ENCODE assay signal across 8 cellular contexts in genomic region chr11:111565111-111565720, GRCh38. TPM values are rescaled to one million over a fixed set of nuclear protein-coding genes. Genes with fewer than 3 reads are reported as not detected.
A peak's percentile ranks its signal among the peaks of the same experiment; 100 is the strongest.
DNase-seq lines count a peak whose midpoint lies in the region; ATAC-seq, FAIRE-seq and TF ChIP-seq lines count a peak whose summit lies in the region.

No MANE protein-coding gene starts in this region.

- H3K4me3 Mint-ChIP-seq in activated B cell treated with CpG ODN at 0.5 μM for 24 hours, result no peak overlapping the region

- intact Hi-C loops in activated B cell treated with CpG ODN at 0.5 μM for 24 hours (cut with micrococcal nuclease) (loop anchor here (1.0 kb wide), 3 partner anchors 21 to 276 kb away; no protein-coding TSS in a partner anchor), kidney (cut with DNase I) (no loop called here)

- DNase-seq in A549 (ENCODE audit: low read depth in 1 of 2, low spot score in 1 of 2), result peak; percentile 43 to 51
- peak; percentile 43 for DNase-seq in NCI-H226
- DNase-seq in activated B cell treated with CpG ODN at 0.5 μM for 24 hours, result no peak
- DNase-seq in cardiac fibroblast (ENCODE audit: low read depth in 2 of 2), result peak; percentile 84 to 86
- DNase-seq in kidney, result no peak
- peak; percentile 45 to 47 for DNase-seq in stimulated activated CD4-positive, alpha-beta T cell treated with anti-CD3 and anti-CD28 coated beads, Interleukin-4, amount 100 ng/mL, for 48 hours (ENCODE audit: low read depth in 2 of 2)

- no peaks in the 10 kb centered on the region for H3K36me3 ChIP-seq in kidney (ENCODE audit: control insufficient read depth in 1 of 2, insufficient read depth in 2 of 2, low read length in 2 of 2)

- no peaks in the 10 kb centered on the region for H3K4me1 Mint-ChIP-seq in activated B cell treated with CpG ODN at 0.5 μM for 24 hours

- H3K9me3 Mint-ChIP-seq in activated B cell treated with CpG ODN at 0.5 μM for 24 hours, result no peaks in the 10 kb centered on the region

- 56% methylated on average over 4 of the region's 4 CpGs for WGBS in A549 (ENCODE audit: missing lambda C conversion rate)

- no peak for TF ChIP-seq EP300 in A549 (IDR thresholded peaks at IDR 0.05)

- FAIRE-seq in A549 (lab: Jason Lieb, UNC), result no peak
- peak; percentile 98 for FAIRE-seq in kidney (lab: Jason Lieb, UNC)

- no peak overlapping the region for H3K27ac Mint-ChIP-seq in activated B cell treated with CpG ODN at 0.5 μM for 24 hours

- no peaks in the 10 kb centered on the region for H3K9me3 ChIP-seq in A549
- no peaks in the 10 kb centered on the region for H3K9me3 ChIP-seq in kidney (ENCODE audit: control insufficient read depth in 1 of 2, low read length in 2 of 2)

- CTCF ChIA-PET in A549 (lab: Yijun Ruan, JAX), result interaction anchor here (1.1 to 1.5 kb wide), 4 partner anchors 24 to 258 kb away, joined by 3 to 5 read pairs (median 3); no protein-coding TSS in a partner anchor
- CTCF ChIA-PET in activated B cell treated with CpG ODN at 0.5 μM for 24 hours (lab: Charles Lee), result interaction anchor here (1.1 to 4.5 kb wide), 5 partner anchors 212 to 277 kb away, joined by 3 to 35 read pairs (median 11); no protein-coding TSS in a partner anchor

- POLR2A ChIA-PET in A549 (lab: Yijun Ruan, JAX), result no interaction called here
- POLR2A ChIA-PET in activated B cell treated with CpG ODN at 0.5 μM for 24 hours (lab: Charles Lee), result no interaction called here

- peaks cover 2% of the 10 kb centered on the region for H3K27me3 Mint-ChIP-seq in activated B cell treated with CpG ODN at 0.5 μM for 24 hours

- no peaks in the 10 kb centered on the region for H3K36me3 Mint-ChIP-seq in activated B cell treated with CpG ODN at 0.5 μM for 24 hours (ENCODE audit: low read depth)

- no peak overlapping the region for H3K4me3 ChIP-seq in A549
- no peak overlapping the region for H3K4me3 ChIP-seq in cardiac fibroblast (replicated peaks in 1 of 2; ENCODE audit: low read depth in 2 of 2, low read length in 2 of 2)
- H3K4me3 ChIP-seq in kidney (ENCODE audit: low read length in 2 of 2), result no peak overlapping the region

- no peak overlapping the region for H3K9ac ChIP-seq in kidney (ENCODE audit: low read length in 2 of 2)

- no peak for TF ChIP-seq POLR2A in A549 (IDR thresholded peaks at IDR 0.05; ENCODE audit: low read length)

- peak; percentile 71 to 78 for TF ChIP-seq RAD21 in A549 (conservative IDR thresholded peaks at IDR 0.05 in 1 of 2, IDR thresholded peaks at IDR 0.05 in 1 of 2)

- TF ChIP-seq CTCF in A549 (IDR thresholded peaks at IDR 0.05) (peak; percentile 80), activated B cell treated with CpG ODN at 0.5 μM for 24 hours (IDR thresholded peaks at IDR 0.05) (peak; percentile 40), cardiac fibroblast (IDR thresholded peaks at IDR 0.05; ENCODE audit: low read depth, low read length) (peak; percentile 84), kidney (IDR thresholded peaks at IDR 0.05; ENCODE audit: borderline replicate concordance, extremely low read depth, insufficient read depth) (peak; percentile 93)

- ATAC-seq in A549 (peak in 1 of 2 experiments; percentile 54; a peak in 3 of 6 replicates), GM18511 (IDR thresholded peaks at IDR 0.05; ENCODE audit: unreplicated experiment) (peak; percentile 49), activated B cell treated with CpG ODN at 0.5 μM for 24 hours (ENCODE audit: low read depth) (peak; percentile 28), GM18858 (IDR thresholded peaks at IDR 0.05; ENCODE audit: unreplicated experiment) (no peak)

- H3K27ac ChIP-seq in A549 (peak overlapping the region; percentile 57 to 87; a peak in 5 of 6 replicates), kidney (ENCODE audit: low read depth in 2 of 2, low read length in 2 of 2) (no peak overlapping the region)

- H3K4me1 ChIP-seq in A549 (peaks cover 25% of the 10 kb centered on the region), kidney (ENCODE audit: control insufficient read depth in 1 of 2, insufficient read depth in 1 of 2, low read depth in 1 of 2, low read length in 2 of 2) (peaks cover 0 to 2% of the 10 kb centered on the region in 2 donors)

- H3K4me2 ChIP-seq in A549, result no peak overlapping the region

TF ChIP-seq in A549, 52 proteins besides CTCF, POLR2A, EP300 and RAD21 (continues in another document):
- TF ChIP-seq EHMT2 (IDR thresholded peaks at IDR 0.05; ENCODE audit: low read depth), result no peak
- no peak for TF ChIP-seq REST (IDR thresholded peaks at IDR 0.05)
- no peak for TF ChIP-seq POLR2AphosphoS2 (conservative IDR thresholded peaks at IDR 0.05; ENCODE audit: low read length)
- TF ChIP-seq SMC3 (IDR thresholded peaks at IDR 0.05), result peak; percentile 66
- no peak for TF ChIP-seq CBX2 (IDR thresholded peaks at IDR 0.05; ENCODE audit: borderline replicate concordance, low read depth)
- peak; percentile 96 for TF ChIP-seq MAFK (IDR thresholded peaks at IDR 0.05; ENCODE audit: partially characterized antibody)
- TF ChIP-seq HEYL (CRISPR knock-in tag; IDR thresholded peaks at IDR 0.05), result no peak
- TF ChIP-seq HOXA7 (CRISPR knock-in tag; IDR thresholded peaks at IDR 0.05), result no peak
- TF ChIP-seq EHF (CRISPR knock-in tag; IDR thresholded peaks at IDR 0.05), result no peak
- TF ChIP-seq KDM5A (IDR thresholded peaks at IDR 0.05), result no peak
- TF ChIP-seq TFCP2L1 (CRISPR knock-in tag; IDR thresholded peaks at IDR 0.05), result no peak
- no peak for TF ChIP-seq JUN (IDR thresholded peaks at IDR 0.05)
- TF ChIP-seq KDM1A (IDR thresholded peaks at IDR 0.05; ENCODE audit: low read depth), result no peak
- no peak for TF ChIP-seq SREBF2 (IDR thresholded peaks at IDR 0.05)
- no peak for TF ChIP-seq FOSB (CRISPR knock-in tag; IDR thresholded peaks at IDR 0.05)
- no peak for TF ChIP-seq RNF2 (IDR thresholded peaks at IDR 0.05; ENCODE audit: borderline replicate concordance, low read depth)
- TF ChIP-seq ZNF302 (CRISPR knock-in tag; IDR thresholded peaks at IDR 0.05), result no peak

RNA-seq across cellular contexts. Expression of gene LAYN, which starts 24.7 kb away (rescaled TPM):
- polyA plus RNA-seq in A549 (2011; rRNA removed), result 2.8 and 4.1 TPM in 2 replicates
- 5.7 and 6.3 TPM in 2 replicates for polyA plus RNA-seq in A549 (2012; cell fraction: cytosol; rRNA removed)
- 2.3 and 6.3 TPM in 2 replicates for polyA plus RNA-seq in A549 (2012; cell fraction: nucleus; rRNA removed)
- polyA plus RNA-seq in A549 (2017; fragmentation: RNase III; extraction: RNeasy Plus Mini Kit Qiagen cat#74134 plus additional on column Dnase treatment), result 9.0 to 12.2 TPM (median 12.0 TPM) in 3 replicates
- 2.3 and 4.7 TPM in 2 replicates for polyA minus RNA-seq in A549 (2011; rRNA and poly(A)+ RNA removed)
- not detected in 2 replicates for total RNA-seq in activated B cell treated with CpG ODN at 0.5 μM for 24 hours
- total RNA-seq in kidney, result 7.6 TPM
- 4.8 TPM for polyA plus RNA-seq in kidney (ENCODE audit: insufficient read depth, low read depth, low replicate concordance)

RNA-seq across cellular contexts. Expression of gene SIK2, which starts 37.0 kb away (rescaled TPM):
- 9.0 and 11.4 TPM in 2 replicates for polyA plus RNA-seq in A549 (2011; rRNA removed)
- polyA plus RNA-seq in A549 (2012; cell fraction: cytosol; rRNA removed), result 3.6 and 5.4 TPM in 2 replicates
- 6.7 and 7.4 TPM in 2 replicates for polyA plus RNA-seq in A549 (2012; cell fraction: nucleus; rRNA removed)
- polyA plus RNA-seq in A549 (2017; fragmentation: RNase III; extraction: RNeasy Plus Mini Kit Qiagen cat#74134 plus additional on column Dnase treatment), result 4.5 to 5.1 TPM (median 4.7 TPM) in 3 replicates
- 16.7 and 20.0 TPM in 2 replicates for polyA minus RNA-seq in A549 (2011; rRNA and poly(A)+ RNA removed)
- 10.0 and 10.2 TPM in 2 replicates for total RNA-seq in activated B cell treated with CpG ODN at 0.5 μM for 24 hours
- total RNA-seq in kidney, result 40.1 TPM
- 6.4 TPM for polyA plus RNA-seq in kidney (ENCODE audit: insufficient read depth, low read depth, low replicate concordance)

RNA-seq across cellular contexts. Expression of gene HOATZ, which starts 50.6 kb away (rescaled TPM):
- polyA plus RNA-seq in A549 (2011; rRNA removed), result not detected in 2 replicates
- polyA plus RNA-seq in A549 (2012; cell fraction: cytosol; rRNA removed), result not detected in 2 replicates
- not detected in 2 replicates for polyA plus RNA-seq in A549 (2012; cell fraction: nucleus; rRNA removed)
- polyA plus RNA-seq in A549 (2017; fragmentation: RNase III; extraction: RNeasy Plus Mini Kit Qiagen cat#74134 plus additional on column Dnase treatment), result not detected in 3 replicates
- not detected in 2 replicates for polyA minus RNA-seq in A549 (2011; rRNA and poly(A)+ RNA removed)
- total RNA-seq in activated B cell treated with CpG ODN at 0.5 μM for 24 hours, result not detected in 2 replicates
- not detected for total RNA-seq in kidney
- polyA plus RNA-seq in kidney (ENCODE audit: insufficient read depth, low read depth, low replicate concordance), result not detected

RNA-seq across cellular contexts. Expression of gene BTG4, which starts 53.0 kb away (rescaled TPM):
- polyA plus RNA-seq in A549 (2011; rRNA removed) (0.32 and 0.36 TPM in 2 replicates), A549 (2017; fragmentation: RNase III; extraction: RNeasy Plus Mini Kit Qiagen cat#74134 plus additional on column Dnase treatment) (0.23 to 0.38 TPM (median 0.34 TPM) in 3 replicates), kidney (ENCODE audit: insufficient read depth, low read depth, low replicate concordance) (not detected)
- 0.04 TPM in 1 of 2 replicates, not detected in the other for polyA plus RNA-seq in A549 (2012; cell fraction: cytosol; rRNA removed)
- polyA plus RNA-seq in A549 (2012; cell fraction: nucleus; rRNA removed), result 0.10 TPM in 1 of 2 replicates, not detected in the other
- 0.29 TPM in 1 of 2 replicates, not detected in the other for polyA minus RNA-seq in A549 (2011; rRNA and poly(A)+ RNA removed)
- total RNA-seq in activated B cell treated with CpG ODN at 0.5 μM for 24 hours (not detected in 2 replicates), kidney (not detected)

Comparison
In these comparisons a context has a peak if more than half of its experiments do, and no peak if none do; other contexts are left out.
1. DNase-seq: peak in A549 (2 of 2), NCI-H226 (single experiment), cardiac fibroblast (2 of 2) and stimulated activated CD4-positive, alpha-beta T cell treated with anti-CD3 and anti-CD28 coated beads, Interleukin-4, amount 100 ng/mL, for 48 hours (2 of 2); none in activated B cell treated with CpG ODN at 0.5 μM for 24 hours (single experiment) and kidney (single experiment).
2. H3K27ac ChIP-seq: peak in A549 (2 of 2); none in kidney (0 of 2).
3. CTCF ChIP-seq: peak in every context shown above with its lines; median percentile 93 in kidney; 84 in cardiac fibroblast; 80 in A549; 40 in activated B cell treated with CpG ODN at 0.5 μM for 24 hours.